ENCODE assay signal across 8 cellular contexts in the genomic region with DNA sequence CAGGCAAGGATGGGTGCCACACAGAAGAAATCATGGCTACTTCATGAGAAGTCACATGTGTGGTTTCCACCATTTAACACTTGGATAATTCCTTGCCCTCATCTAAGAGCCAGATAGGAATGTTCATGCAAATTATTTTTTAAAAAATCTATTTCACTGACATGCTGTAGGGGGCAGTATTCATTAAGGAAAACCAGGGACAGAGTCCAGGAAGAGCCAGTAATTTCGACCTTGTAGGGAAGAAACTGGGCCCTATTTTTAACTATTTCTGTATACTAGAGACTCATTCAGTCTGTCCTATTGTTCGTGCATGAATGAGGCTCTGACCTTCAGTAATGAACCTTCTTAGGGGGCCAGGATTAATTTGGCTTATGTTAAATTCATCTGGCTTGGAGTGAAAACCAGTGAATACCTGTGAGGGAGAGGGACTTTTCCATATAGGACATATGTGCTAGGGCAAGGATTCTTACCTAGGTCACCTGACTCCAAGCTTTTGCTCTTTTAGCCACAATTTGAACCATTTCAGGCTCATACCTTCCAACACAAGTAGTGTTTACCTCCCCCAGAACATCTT.
DNase-seq lines count a peak whose midpoint lies in the region; ATAC-seq, FAIRE-seq and TF ChIP-seq lines count a peak whose summit lies in the region.

No MANE protein-coding gene starts in this region.

- intact Hi-C loops in natural killer cell (cut with micrococcal nuclease) = loop anchor here (2.0 kb wide), 1 partner anchor 341 kb away; no protein-coding TSS in a partner anchor
- intact Hi-C loops in endothelial cell of umbilical vein (cut with micrococcal nuclease) = loop anchor here (1.0 to 10.0 kb wide), 9 partner anchors 33 to 705 kb away; no protein-coding TSS in a partner anchor

- H3K27ac ChIP-seq in endothelial cell of umbilical vein (ENCODE audit: insufficient read depth, low read depth, low read length) = no peak overlapping the region
- no peak overlapping the region for H3K27ac ChIP-seq in neural cell (ENCODE audit: low read length)
- no peak overlapping the region for H3K27ac ChIP-seq in Karpas-422 (ENCODE audit: low read length)

- DNase-seq in natural killer cell = no peak
- DNase-seq in natural killer cell treated with Interleukin-12 subunit alpha and Interleukin-12 subunit beta and Interleukin-15 and Interleukin-18, amount 100 ng/mL, for 72 hours (ENCODE audit: low spot score) = no peak
- peak; percentile 22 for DNase-seq in NCI-H748 treated with DMSO at 0.1 percent for 48 hours (lab: John Stamatoyannopoulos, UW)
- peak; percentile 63 for DNase-seq in endothelial cell of umbilical vein (ENCODE audit: low read depth, low spot score)
- no peak for DNase-seq in Karpas-422
- no peak for DNase-seq in NK-92 treated with Interleukin-12 subunit alpha and Interleukin-12 subunit beta, amount 100 ng/mL, for 24 hours (lab: John Stamatoyannopoulos, UW)

- H3K4me3 ChIP-seq in endothelial cell of umbilical vein (replicated peaks in 1 of 3; ENCODE audit: insufficient read depth in 1 of 3, low read depth in 1 of 3, low read length in 3 of 3) (no peak overlapping the region), neural cell (ENCODE audit: low read length) (no peak overlapping the region), Karpas-422 (ENCODE audit: low read length) (no peak overlapping the region)

- H3K4me2 ChIP-seq in endothelial cell of umbilical vein (ENCODE audit: insufficient read depth, low read length) (no peak overlapping the region), neural cell (ENCODE audit: low read length) (no peak overlapping the region), Karpas-422 (ENCODE audit: low read depth, low read length, poor library complexity, severe bottlenecking) (no peak overlapping the region)

- no peaks in the 10 kb centered on the region for H3K9me3 ChIP-seq in endothelial cell of umbilical vein (replicated peaks; ENCODE audit: control insufficient read depth, insufficient read depth, low read length)
- no peaks in the 10 kb centered on the region for H3K9me3 ChIP-seq in neural cell (ENCODE audit: low read length)
- no peaks in the 10 kb centered on the region for H3K9me3 ChIP-seq in Karpas-422 (ENCODE audit: low read length)

- no peaks in the 10 kb centered on the region for H3K4me1 Mint-ChIP-seq in natural killer cell
- no peaks in the 10 kb centered on the region for H3K4me1 Mint-ChIP-seq in natural killer cell treated with Interleukin-12 subunit alpha and Interleukin-12 subunit beta and Interleukin-15 and Interleukin-18, amount 100 ng/mL, for 72 hours (ENCODE audit: low read depth in 2 of 2)

- TF ChIP-seq POLR2A in endothelial cell of umbilical vein (IDR thresholded peaks at IDR 0.05; ENCODE audit: low read depth, low read length) = no peak

- H4K20me1 ChIP-seq in endothelial cell of umbilical vein (replicated peaks; ENCODE audit: control insufficient read depth, extremely low read depth, insufficient read depth, low read length) (no peaks in the 10 kb centered on the region), neural cell (ENCODE audit: insufficient read depth) (no peaks in the 10 kb centered on the region), Karpas-422 (ENCODE audit: insufficient read depth, low read depth, low read length) (no peaks in the 10 kb centered on the region)

- H3K9me3 Mint-ChIP-seq in natural killer cell = no peaks in the 10 kb centered on the region
- no peaks in the 10 kb centered on the region for H3K9me3 Mint-ChIP-seq in natural killer cell treated with Interleukin-12 subunit alpha and Interleukin-12 subunit beta and Interleukin-15 and Interleukin-18, amount 100 ng/mL, for 72 hours

- no peaks in the 10 kb centered on the region for H3K9me1 ChIP-seq in endothelial cell of umbilical vein (replicated peaks; ENCODE audit: control insufficient read depth, extremely low read depth, insufficient read depth, low read length)

- H3K36me3 Mint-ChIP-seq in natural killer cell = no peaks in the 10 kb centered on the region
- no peaks in the 10 kb centered on the region for H3K36me3 Mint-ChIP-seq in natural killer cell treated with Interleukin-12 subunit alpha and Interleukin-12 subunit beta and Interleukin-15 and Interleukin-18, amount 100 ng/mL, for 72 hours

- CTCF ChIA-PET in endothelial cell of umbilical vein (lab: Charles Lee) = interaction anchor here (0.6 to 9.4 kb wide), 9 partner anchors 12 to 834 kb away, joined by 3 to 91 read pairs (median 3); no protein-coding TSS in a partner anchor

- H3F3A ChIP-seq in neural cell (ENCODE audit: insufficient read depth, low read length, poor library complexity, severe bottlenecking) = no peaks in the 10 kb centered on the region

- TF ChIP-seq EP300 in neural cell (conservative IDR thresholded peaks at IDR 0.05; ENCODE audit: poor library complexity, severe bottlenecking) = no peak

- H3K27me3 Mint-ChIP-seq in natural killer cell (ENCODE audit: low read depth in 2 of 2) = no peaks in the 10 kb centered on the region
- no peaks in the 10 kb centered on the region for H3K27me3 Mint-ChIP-seq in natural killer cell treated with Interleukin-12 subunit alpha and Interleukin-12 subunit beta and Interleukin-15 and Interleukin-18, amount 100 ng/mL, for 72 hours

- no peak overlapping the region for H2AFZ ChIP-seq in endothelial cell of umbilical vein (ENCODE audit: low read depth, low read length)
- no peak overlapping the region for H2AFZ ChIP-seq in neural cell (ENCODE audit: low read depth, low read length)
- H2AFZ ChIP-seq in Karpas-422 (ENCODE audit: low read length) = no peak overlapping the region

- peak; percentile 74 for TF ChIP-seq RAD21 in neural cell (conservative IDR thresholded peaks at IDR 0.05)

- no peak overlapping the region for H3K9ac ChIP-seq in endothelial cell of umbilical vein (replicated peaks; ENCODE audit: extremely low read depth, insufficient read depth, low read length)
- H3K9ac ChIP-seq in neural cell (ENCODE audit: low read length) = no peak overlapping the region
- H3K9ac ChIP-seq in Karpas-422 (ENCODE audit: low read length) = no peak overlapping the region

- H3K79me2 ChIP-seq in endothelial cell of umbilical vein (ENCODE audit: control insufficient read depth, insufficient read depth, low read length) (peaks cover 9% of the 10 kb centered on the region), neural cell (replicated peaks; ENCODE audit: insufficient read depth, low read length) (no peaks in the 10 kb centered on the region), Karpas-422 (ENCODE audit: low read length) (no peaks in the 10 kb centered on the region)

- no TSS peak for BruUV-seq in endothelial cell of umbilical vein (replicated peaks; lab: Mats Ljungman, UMichigan)

- no peak overlapping the region for H3K4me3 Mint-ChIP-seq in natural killer cell
- H3K4me3 Mint-ChIP-seq in natural killer cell treated with Interleukin-12 subunit alpha and Interleukin-12 subunit beta and Interleukin-15 and Interleukin-18, amount 100 ng/mL, for 72 hours = no peak overlapping the region

- ATAC-seq in natural killer cell (no peak), HG03520 (IDR thresholded peaks at IDR 0.05; ENCODE audit: unreplicated experiment) (no peak)
- no peak for ATAC-seq in natural killer cell treated with Interleukin-12 subunit alpha and Interleukin-12 subunit beta and Interleukin-15 and Interleukin-18, amount 100 ng/mL, for 72 hours

- dilution Hi-C loops in endothelial cell of umbilical vein (cut with MboI; ENCODE audit: extremely low pct_ligation_motif_present, low sequenced_read_pairs) = no loop called here

- TF ChIP-seq CTCF in natural killer cell (IDR thresholded peaks at IDR 0.05) (peak; percentile 15), endothelial cell of umbilical vein (IDR thresholded peaks at IDR 0.05; ENCODE audit: extremely low read depth in 1 of 2, insufficient read depth in 1 of 2, low read depth in 1 of 2, low read length in 2 of 2) (peak; percentile 39 to 49), neural cell (IDR thresholded peaks at IDR 0.05; ENCODE audit: poor library complexity, severe bottlenecking) (peak; percentile 76)

- no peaks in the 10 kb centered on the region for H3K9me2 ChIP-seq in neural cell (ENCODE audit: insufficient read depth, low read length)
- H3K9me2 ChIP-seq in Karpas-422 (replicated peaks; ENCODE audit: insufficient read depth, low read length) = no peaks in the 10 kb centered on the region

- no peak for FAIRE-seq in endothelial cell of umbilical vein (lab: Jason Lieb, UNC)

- H3K27ac Mint-ChIP-seq in natural killer cell = no peak overlapping the region
- H3K27ac Mint-ChIP-seq in natural killer cell treated with Interleukin-12 subunit alpha and Interleukin-12 subunit beta and Interleukin-15 and Interleukin-18, amount 100 ng/mL, for 72 hours = no peak overlapping the region

- POLR2A ChIA-PET in endothelial cell of umbilical vein (lab: Charles Lee) = no interaction called here

- H3K4me1 ChIP-seq in endothelial cell of umbilical vein (ENCODE audit: control insufficient read depth, extremely low read depth, insufficient read depth, low read length) (no peaks in the 10 kb centered on the region), Karpas-422 (ENCODE audit: low read length) (no peaks in the 10 kb centered on the region)

- H3K36me3 ChIP-seq in endothelial cell of umbilical vein (ENCODE audit: control insufficient read depth in 2 of 2, extremely low read depth in 1 of 2, insufficient read depth in 2 of 2, low read length in 2 of 2) (no peaks in the 10 kb centered on the region), neural cell (ENCODE audit: insufficient read depth, low read length) (no peaks in the 10 kb centered on the region), Karpas-422 (ENCODE audit: insufficient read depth, low read length) (no peaks in the 10 kb centered on the region)

- H3K27me3 ChIP-seq in endothelial cell of umbilical vein (ENCODE audit: control insufficient read depth in 2 of 2, insufficient read depth in 2 of 2, low read length in 2 of 2) (no peaks in the 10 kb centered on the region), neural cell (ENCODE audit: insufficient read depth, low read depth, low read length) (no peaks in the 10 kb centered on the region), Karpas-422 (ENCODE audit: low read length) (no peaks in the 10 kb centered on the region)

TF ChIP-seq in endothelial cell of umbilical vein, 7 proteins besides CTCF, POLR2A, EP300 and RAD21 (continues in another document):
- TF ChIP-seq POLR2AphosphoS5 (IDR thresholded peaks at IDR 0.05; ENCODE audit: insufficient read depth, low read depth, low read length) (no peak), GATA2 (IDR thresholded peaks at IDR 0.05; ENCODE audit: insufficient read depth, insufficient read length, low read depth, low read length) (no peak)

Comparison
In these comparisons a context has a peak if more than half of its experiments do, and no peak if none do; other contexts are left out.
1. DNase-seq: peak in NCI-H748 treated with DMSO at 0.1 percent for 48 hours (single experiment) and endothelial cell of umbilical vein (single experiment); none in natural killer cell (single experiment), natural killer cell treated with Interleukin-12 subunit alpha and Interleukin-12 subunit beta and Interleukin-15 and Interleukin-18, amount 100 ng/mL, for 72 hours (single experiment), Karpas-422 (single experiment) and NK-92 treated with Interleukin-12 subunit alpha and Interleukin-12 subunit beta, amount 100 ng/mL, for 24 hours (single experiment).
2. CTCF ChIP-seq: peak in every context shown above with its lines; median percentile 76 in neural cell; 44 in endothelial cell of umbilical vein; 15 in natural killer cell.